26 cellular contexts compared by ENCODE assay signal in the genomic region with DNA sequence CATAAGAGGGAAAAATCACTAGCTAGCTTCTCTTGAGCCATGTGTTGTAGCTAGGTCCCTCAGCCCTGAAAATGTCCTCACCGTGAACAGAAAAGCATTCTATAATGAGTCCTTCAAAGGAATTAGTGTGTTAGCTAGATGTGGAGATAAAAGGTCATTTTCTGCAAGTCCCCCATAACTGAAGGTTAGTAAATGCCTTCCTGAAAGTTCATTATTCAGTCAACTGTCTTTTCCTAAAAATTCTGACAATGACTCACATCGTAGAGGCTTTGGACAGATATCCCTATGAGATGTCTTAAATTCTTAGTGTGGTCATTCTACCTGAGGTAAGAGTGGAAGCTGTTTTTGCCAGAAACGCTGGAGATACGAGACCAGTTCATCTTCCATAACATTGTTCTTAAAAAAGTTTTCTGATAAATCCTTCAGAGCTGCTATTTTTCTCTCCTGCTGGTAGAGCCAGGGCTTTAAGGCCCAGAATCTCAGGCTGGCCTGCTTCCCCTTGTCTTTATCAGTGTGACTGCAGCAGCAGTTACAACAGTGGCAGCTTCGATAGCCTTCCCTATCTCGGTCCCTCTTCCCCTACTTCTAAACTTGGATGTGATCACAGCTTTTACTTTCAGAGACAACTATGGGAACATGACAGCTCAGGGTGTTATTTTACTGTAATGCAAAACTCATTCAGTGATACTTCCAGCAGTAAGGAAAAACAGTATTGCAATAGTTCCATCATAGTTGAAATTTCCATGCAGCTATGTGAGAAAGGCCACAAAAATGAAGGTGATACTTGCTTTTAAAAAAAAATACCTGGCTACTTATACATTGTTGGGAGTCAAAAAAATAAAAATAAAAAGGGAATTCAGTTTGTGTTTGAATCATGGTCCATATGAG. TPM values are rescaled to one million over a fixed set of nuclear protein-coding genes. Genes with fewer than 3 reads are reported as not detected.
DNase-seq lines count a peak whose midpoint lies in the region; ATAC-seq, FAIRE-seq and TF ChIP-seq lines count a peak whose summit lies in the region.
"Had no signal": no experiment of that assay in that cellular context is flagged by ENCODE, and none has a peak within 500 bp of the region (broad histone marks: within the 10 kb centered on the region; RNA-seq: fewer than 3 reads in every experiment).

No MANE protein-coding gene starts in this region.

- ATAC-seq in right lobe of liver (peak; percentile 37 to 64 (median 50)), HepG2 (no peak), left lobe of liver (peak; percentile 42), T-cell (replicated peaks in 1 of 4) (no peak), HG02981 (IDR thresholded peaks at IDR 0.05; ENCODE audit: unreplicated experiment) (no peak), HG02798 (IDR thresholded peaks at IDR 0.05; ENCODE audit: poor library complexity, unreplicated experiment) (no peak)
- ATAC-seq: A549; activated CD4-positive, alpha-beta T cell treated with anti-CD3 and anti-CD28 coated beads for 36 hours; activated CD8-positive, alpha-beta memory T cell treated with anti-CD3 and anti-CD28 coated beads, Interleukin-2, amount 10 ng/mL, durations not matched to agents 7 days and 5 days had no signal

- no peaks in the 10 kb centered on the region for H3K79me2 ChIP-seq in HepG2 (ENCODE audit: insufficient read depth, low read length)
- H3K79me2 ChIP-seq: hepatocyte had no signal

- H3K36me3 ChIP-seq in right lobe of liver (no peaks in the 10 kb centered on the region), HepG2 (replicated peaks in 1 of 2; ENCODE audit: control insufficient read depth in 1 of 2, insufficient read depth in 2 of 2, low read length in 2 of 2) (no peaks in the 10 kb centered on the region)
- H3K36me3 ChIP-seq: BLaER1, tibial nerve had no signal

- no peak overlapping the region for H3K27ac Mint-ChIP-seq in T-cell
- H3K27ac Mint-ChIP-seq: activated CD4-positive, alpha-beta T cell treated with anti-CD3 and anti-CD28 coated beads for 36 hours; activated CD8-positive, alpha-beta memory T cell treated with anti-CD3 and anti-CD28 coated beads, Interleukin-2, amount 10 ng/mL, durations not matched to agents 7 days and 5 days; activated naive CD4-positive, alpha-beta T cell treated with anti-CD3 and anti-CD28 coated beads, Interleukin-2, amount 10 ng/mL, durations not matched to agents 7 days and 5 days; stimulated activated naive CD8-positive, alpha-beta T cell treated with anti-CD3 and anti-CD28 coated beads, Interleukin-15, Interleukin-2, amounts not matched to agents 100 ng/mL and 50 ng/mL, for 24 hours had no signal

- intact Hi-C loops in right lobe of liver (cut with DNase I), result no loop called here
- intact Hi-C loops in HepG2 (cut with micrococcal nuclease; ENCODE audit: unreplicated experiment), result no loop called here

- no peaks in the 10 kb centered on the region for H3K27me3 ChIP-seq in right lobe of liver
- no peaks in the 10 kb centered on the region for H3K27me3 ChIP-seq in HepG2 (ENCODE audit: control insufficient read depth in 1 of 2, insufficient read depth in 2 of 2, low read length in 2 of 2)
- H3K27me3 ChIP-seq: BLaER1, dorsolateral prefrontal cortex, hepatocyte, tibial nerve had no signal

- TF ChIP-seq CTCF in right lobe of liver (IDR thresholded peaks at IDR 0.05), result no peak
- no peak for TF ChIP-seq CTCF in HepG2 (CRISPR knock-in tag; IDR thresholded peaks at IDR 0.05)

- H3K36me3 Mint-ChIP-seq in T-cell, result no peaks in the 10 kb centered on the region
- H3K36me3 Mint-ChIP-seq: activated CD8-positive, alpha-beta memory T cell treated with anti-CD3 and anti-CD28 coated beads, Interleukin-2, amount 10 ng/mL, durations not matched to agents 7 days and 5 days; activated naive CD4-positive, alpha-beta T cell treated with anti-CD3 and anti-CD28 coated beads, Interleukin-2, amount 10 ng/mL, durations not matched to agents 7 days and 5 days had no signal

- POLR2A ChIA-PET in HepG2 (lab: Yijun Ruan, JAX) (no interaction called here), T-cell (lab: Charles Lee) (no interaction called here)

- H3K4me3 ChIP-seq in right lobe of liver (no peak overlapping the region), HepG2 (replicated peaks in 1 of 3; ENCODE audit: insufficient read depth in 1 of 3, low read depth in 2 of 3, low read length in 3 of 3) (no peak overlapping the region)
- H3K4me3 ChIP-seq: A549, BLaER1, dorsolateral prefrontal cortex, GM23248, hepatocyte, tibial nerve had no signal

- WGBS in right lobe of liver (ENCODE audit: insufficient coverage, low coverage, low lambda C conversion rate, missing lambda C conversion rate), result 41% methylated on average over 6 of the region's 6 CpGs
- WGBS in HepG2 (ENCODE audit: low lambda C conversion rate), result 37% methylated on average over 6 of the region's 6 CpGs

- H3K4me2 ChIP-seq in HepG2 (ENCODE audit: low read depth, low read length), result no peak overlapping the region
- H3K4me2 ChIP-seq: A549, BLaER1, hepatocyte had no signal

- H3K9me3 Mint-ChIP-seq in T-cell, result no peaks in the 10 kb centered on the region
- H3K9me3 Mint-ChIP-seq: activated naive CD4-positive, alpha-beta T cell treated with anti-CD3 and anti-CD28 coated beads, Interleukin-2, amount 10 ng/mL, durations not matched to agents 7 days and 5 days; central memory CD8-positive, alpha-beta T cell; stimulated activated naive CD8-positive, alpha-beta T cell treated with anti-CD3 and anti-CD28 coated beads, Interleukin-15, Interleukin-2, amounts not matched to agents 100 ng/mL and 50 ng/mL, for 24 hours had no signal

- FAIRE-seq in HepG2 (lab: Jason Lieb, UNC), result no peak
- FAIRE-seq: A549, endothelial cell of umbilical vein had no signal

- CTCF ChIA-PET in HepG2 (lab: Yijun Ruan, JAX; ENCODE audit: low intra/inter-chr PET ratio, low total read pairs), result no interaction called here
- CTCF ChIA-PET in T-cell (lab: Charles Lee), result interaction anchor here in 1 of 2 donors (0.5 kb wide), 1 partner anchor 295 kb away, joined by 5 read pairs; no protein-coding TSS in a partner anchor

- H3K9ac ChIP-seq in HepG2 (ENCODE audit: insufficient read depth, low read depth, low read length), result no peak overlapping the region
- H3K9ac ChIP-seq: BLaER1, GM23248 had no signal

- TF ChIP-seq POLR2A in right lobe of liver (IDR thresholded peaks at IDR 0.05), result no peak
- no peak for TF ChIP-seq POLR2A in HepG2 (IDR thresholded peaks at IDR 0.05; ENCODE audit: insufficient read depth in 1 of 2, low read depth in 2 of 2, low read length in 2 of 2)
- TF ChIP-seq POLR2A in erythroblast (IDR thresholded peaks at IDR 0.05; ENCODE audit: low read length), result peak; percentile 39

- no peaks in the 10 kb centered on the region for H4K20me1 ChIP-seq in HepG2 (ENCODE audit: insufficient read depth, low read length)
- H4K20me1 ChIP-seq: BLaER1 had no signal

- in situ Hi-C loops in HepG2 (cut with HindIII; ENCODE audit: extremely low pct_ligation_motif_present, low pct_unique_long_range_greater_than_20kb), result no loop called here

- H3K9me3 ChIP-seq in right lobe of liver (no peaks in the 10 kb centered on the region), HepG2 (ENCODE audit: low read length) (no peaks in the 10 kb centered on the region)
- H3K9me3 ChIP-seq: A549, BLaER1, tibial nerve had no signal

- TF ChIP-seq EP300 in HepG2 (IDR thresholded peaks at IDR 0.05; ENCODE audit: low read depth in 2 of 2, low read length in 2 of 2) (no peak), HepG2 (CRISPR knock-in tag; IDR thresholded peaks at IDR 0.05; ENCODE audit: borderline replicate concordance) (no peak)

- BruUV-seq in HepG2 (replicated peaks; lab: Mats Ljungman, UMichigan), result no TSS peak

- no peak overlapping the region for H3K4me3 Mint-ChIP-seq in T-cell
- H3K4me3 Mint-ChIP-seq: activated CD4-positive, alpha-beta T cell treated with anti-CD3 and anti-CD28 coated beads for 36 hours; activated CD8-positive, alpha-beta memory T cell treated with anti-CD3 and anti-CD28 coated beads, Interleukin-2, amount 10 ng/mL, durations not matched to agents 7 days and 5 days; activated naive CD4-positive, alpha-beta T cell treated with anti-CD3 and anti-CD28 coated beads, Interleukin-2, amount 10 ng/mL, durations not matched to agents 7 days and 5 days; central memory CD8-positive, alpha-beta T cell; stimulated activated naive CD8-positive, alpha-beta T cell treated with anti-CD3 and anti-CD28 coated beads, Interleukin-15, Interleukin-2, amounts not matched to agents 100 ng/mL and 50 ng/mL, for 24 hours had no signal

- TF ChIP-seq RAD21 in HepG2 (CRISPR knock-in tag; IDR thresholded peaks at IDR 0.05), result no peak

- H3K27ac ChIP-seq in right lobe of liver (no peak overlapping the region), HepG2 (ENCODE audit: extremely low read length, insufficient read depth, low read length) (no peak overlapping the region)
- H3K27ac ChIP-seq: A549, BLaER1, GM23248, hepatocyte, tibial nerve had no signal

- H3K4me1 Mint-ChIP-seq in T-cell, result no peaks in the 10 kb centered on the region
- H3K4me1 Mint-ChIP-seq: activated CD4-positive, alpha-beta T cell treated with anti-CD3 and anti-CD28 coated beads for 36 hours; activated CD8-positive, alpha-beta memory T cell treated with anti-CD3 and anti-CD28 coated beads, Interleukin-2, amount 10 ng/mL, durations not matched to agents 7 days and 5 days; activated naive CD4-positive, alpha-beta T cell treated with anti-CD3 and anti-CD28 coated beads, Interleukin-2, amount 10 ng/mL, durations not matched to agents 7 days and 5 days; central memory CD8-positive, alpha-beta T cell had no signal

- H3K4me1 ChIP-seq in right lobe of liver, result no peaks in the 10 kb centered on the region
- H3K4me1 ChIP-seq in HepG2 (ENCODE audit: insufficient read depth, low read length), result no peaks in the 10 kb centered on the region
- H3K4me1 ChIP-seq: A549, BLaER1 had no signal

- DNase-seq in right lobe of liver (no peak), HepG2 (ENCODE audit: low spot score) (no peak), erythroblast (lab: John Stamatoyannopoulos, UW) (peak; percentile 93 to 98), left lobe of liver (ENCODE audit: low spot score) (no peak), T-cell (no peak), LoVo (ENCODE audit: low spot score) (no peak)
- DNase-seq: activated CD4-positive, alpha-beta T cell treated with anti-CD3 and anti-CD28 coated beads for 36 hours; activated CD8-positive, alpha-beta memory T cell treated with anti-CD3 and anti-CD28 coated beads, Interleukin-2, amount 10 ng/mL, durations not matched to agents 7 days and 5 days; activated naive CD4-positive, alpha-beta T cell treated with anti-CD3 and anti-CD28 coated beads, Interleukin-2, amount 10 ng/mL, durations not matched to agents 7 days and 5 days; GM23248; IMR-90; NCI-H1436; NCI-H2171; NCI-H524 treated with DMSO at 0.1 percent for 48 hours; retina; stimulated activated CD4-positive, alpha-beta T cell treated with anti-CD3 and anti-CD28 coated beads, Interleukin-12 subunit alpha, Interleukin-12 subunit beta, amount 100 ng/mL, for 4 hours had no signal

- H3K27me3 Mint-ChIP-seq in T-cell, result no peaks in the 10 kb centered on the region
- H3K27me3 Mint-ChIP-seq: activated CD4-positive, alpha-beta T cell treated with anti-CD3 and anti-CD28 coated beads for 36 hours; activated CD8-positive, alpha-beta memory T cell treated with anti-CD3 and anti-CD28 coated beads, Interleukin-2, amount 10 ng/mL, durations not matched to agents 7 days and 5 days; central memory CD8-positive, alpha-beta T cell; stimulated activated naive CD8-positive, alpha-beta T cell treated with anti-CD3 and anti-CD28 coated beads, Interleukin-15, Interleukin-2, amounts not matched to agents 100 ng/mL and 50 ng/mL, for 24 hours had no signal

- H2AFZ ChIP-seq in HepG2 (ENCODE audit: low read length), result no peak overlapping the region
- H2AFZ ChIP-seq: GM23248, hepatocyte had no signal

RNA-seq across cellular contexts. Expression of gene PRKAR2B, which starts 37.3 kb away (rescaled TPM):
- 1 to 10 TPM; 1.4 to 2.9 (median 1.8) TPM for total RNA-seq in right lobe of liver
- total RNA-seq in HepG2 (2016; rRNA removed; fragmentation: Illumina TruSeq; extraction: Trizol), result not detected in 2 replicates
- not detected in 2 replicates for total RNA-seq in HepG2 (2016; cell fraction: cytosol; rRNA removed; fragmentation: Illumina TruSeq; extraction: Trizol; ENCODE audit: low read depth)
- total RNA-seq in HepG2 (2016; cell fraction: insoluble cytoplasmic fraction; rRNA removed; fragmentation: Illumina TruSeq; extraction: Trizol), result not detected in 2 replicates
- total RNA-seq in HepG2 (2016; cell fraction: membrane; rRNA removed; fragmentation: Illumina TruSeq; extraction: Trizol), result 0.09 TPM in 1 of 2 replicates, not detected in the other
- total RNA-seq in HepG2 (2016; cell fraction: nucleus; rRNA removed; fragmentation: Illumina TruSeq; extraction: Trizol), result not detected in 2 replicates
- 0.03 TPM in 1 of 2 replicates, not detected in the other for polyA plus RNA-seq in HepG2 (2011; rRNA removed)
- polyA plus RNA-seq in HepG2 (2011; cell fraction: cytosol; rRNA removed), result 0.01 TPM in 1 of 2 replicates, not detected in the other
- not detected in 2 replicates for polyA plus RNA-seq in HepG2 (2011; cell fraction: nucleus; rRNA removed)
- 0.03 TPM in 1 of 2 replicates, not detected in the other for polyA plus RNA-seq in HepG2 (2012)
- polyA plus RNA-seq in HepG2 (2016; cell fraction: cytosol; fragmentation: Illumina TruSeq; extraction: Trizol; ENCODE audit: low read depth), result not detected in 2 replicates
- polyA plus RNA-seq in HepG2 (2016; cell fraction: insoluble cytoplasmic fraction; fragmentation: Illumina TruSeq; extraction: Trizol; ENCODE audit: low read depth), result 0.10 TPM in 1 of 2 replicates, not detected in the other
- 0.05 TPM in 1 of 2 replicates, not detected in the other for polyA plus RNA-seq in HepG2 (2016; cell fraction: membrane; fragmentation: Illumina TruSeq; extraction: Trizol; ENCODE audit: low read depth)
- not detected in 2 replicates for polyA plus RNA-seq in HepG2 (2016; cell fraction: nucleus; fragmentation: Illumina TruSeq; extraction: Trizol; ENCODE audit: insufficient read depth, low read depth)
- 0.14 and 0.68 TPM in 2 replicates for polyA minus RNA-seq in HepG2 (2011; rRNA and poly(A)+ RNA removed; ENCODE audit: low replicate concordance)
- polyA minus RNA-seq in HepG2 (2011; cell fraction: cytosol; rRNA and poly(A)+ RNA removed), result 0.20 TPM in 1 of 2 replicates, not detected in the other
- polyA minus RNA-seq in HepG2 (2011; cell fraction: nucleus; rRNA and poly(A)+ RNA removed), result 0.13 TPM in 1 of 2 replicates, not detected in the other
- total RNA-seq in left lobe of liver, result 2.0 TPM
- 1 to 10 TPM in 3 of 5 donors, under 1 TPM in 2; 0.58 to 2.2 (median 1.0) TPM for total RNA-seq in T-cell

Comparison
In these comparisons a context has a peak if more than half of its experiments do, and no peak if none do; other contexts are left out.
1. ATAC-seq: peak in right lobe of liver (4 of 4) and left lobe of liver (single experiment); none in HepG2 (single experiment), T-cell (0 of 4), HG02981 (single experiment) and HG02798 (single experiment).
2. DNase-seq: peak in erythroblast (2 of 2); none in right lobe of liver (0 of 3), HepG2 (single experiment), left lobe of liver (single experiment), T-cell (0 of 34) and LoVo (single experiment).